ENCODE assay signal across 15 cellular contexts in genomic region chr17:81074440-81074839, GRCh38.
"Had no signal": no experiment of that assay in that cellular context is flagged by ENCODE, and none has a peak within 500 bp of the region (broad histone marks: within the 10 kb centered on the region; RNA-seq: fewer than 3 reads in every experiment).

No MANE protein-coding gene starts in this region.

- H3K4me3 Mint-ChIP-seq: activated naive CD4-positive, alpha-beta T cell treated with anti-CD3 and anti-CD28 coated beads, Interleukin-2, amount 10 ng/mL, durations not matched to agents 7 days and 5 days; activated naive CD8-positive, alpha-beta T cell treated with anti-CD3 and anti-CD28 coated beads, Interleukin-2, amount 50 U/mL, for 24 hours; activated T-cell treated with anti-CD3 and anti-CD28 coated beads, Interleukin-2, amount 50 U/mL, for 4 hours; naive thymus-derived CD8-positive, alpha-beta T cell had no signal

- ATAC-seq: activated CD4-positive, CD25-positive, alpha-beta regulatory T cell treated with anti-CD3 and anti-CD28 coated beads, Interleukin-2, amount 50 U/mL, for 24 hours; activated naive CD8-positive, alpha-beta T cell treated with anti-CD3 and anti-CD28 coated beads, Interleukin-2, amount 50 U/mL, for 24 hours; activated T-cell treated with anti-CD3 and anti-CD28 coated beads, Interleukin-2, amount 50 U/mL, for 4 hours; naive thymus-derived CD8-positive, alpha-beta T cell had no signal

- H3K4me1 Mint-ChIP-seq: activated naive CD4-positive, alpha-beta T cell treated with anti-CD3 and anti-CD28 coated beads, Interleukin-2, amount 10 ng/mL, durations not matched to agents 7 days and 5 days; activated naive CD8-positive, alpha-beta T cell treated with anti-CD3 and anti-CD28 coated beads, Interleukin-2, amount 50 U/mL, for 24 hours had no signal

- H3K27me3 Mint-ChIP-seq: activated naive CD8-positive, alpha-beta T cell treated with anti-CD3 and anti-CD28 coated beads, Interleukin-2, amount 50 U/mL, for 24 hours; naive thymus-derived CD8-positive, alpha-beta T cell had no signal

- H3K27ac ChIP-seq: tibial nerve, vagina had no signal

- H3K9me3 Mint-ChIP-seq: activated naive CD4-positive, alpha-beta T cell treated with anti-CD3 and anti-CD28 coated beads, Interleukin-2, amount 10 ng/mL, durations not matched to agents 7 days and 5 days; activated naive CD8-positive, alpha-beta T cell treated with anti-CD3 and anti-CD28 coated beads, Interleukin-2, amount 50 U/mL, for 24 hours; activated T-cell treated with anti-CD3 and anti-CD28 coated beads, Interleukin-2, amount 50 U/mL, for 4 hours; naive thymus-derived CD8-positive, alpha-beta T cell had no signal

- H3K27ac Mint-ChIP-seq: activated naive CD4-positive, alpha-beta T cell treated with anti-CD3 and anti-CD28 coated beads, Interleukin-2, amount 10 ng/mL, durations not matched to agents 7 days and 5 days; activated naive CD8-positive, alpha-beta T cell treated with anti-CD3 and anti-CD28 coated beads, Interleukin-2, amount 50 U/mL, for 24 hours had no signal

- H3K36me3 ChIP-seq: vagina had no signal

- DNase-seq: activated CD4-positive, alpha-beta T cell treated with anti-CD3 and anti-CD28 coated beads, Interleukin-2, amount 50 U/mL, for 1 hour; activated CD8-positive, alpha-beta memory T cell treated with anti-CD3 and anti-CD28 coated beads, Interleukin-2, amount 50 U/mL, for 4 hours; activated naive CD4-positive, alpha-beta T cell treated with anti-CD3 and anti-CD28 coated beads, Interleukin-2, amount 10 ng/mL, durations not matched to agents 7 days and 5 days; activated naive CD8-positive, alpha-beta T cell treated with anti-CD3 and anti-CD28 coated beads, Interleukin-2, amount 50 U/mL, for 24 hours; activated T-cell treated with anti-CD3 and anti-CD28 coated beads, Interleukin-2, amount 50 U/mL, for 4 hours; cerebellar nuclear complex; cortex of kidney; mesendoderm; naive thymus-derived CD8-positive, alpha-beta T cell; stimulated activated naive CD4-positive, alpha-beta T cell treated with Interleukin-2 at 50 U/mL for 16 hours; T-helper 1 cell; T1000 had no signal

- H3K36me3 Mint-ChIP-seq: activated naive CD4-positive, alpha-beta T cell treated with anti-CD3 and anti-CD28 coated beads, Interleukin-2, amount 10 ng/mL, durations not matched to agents 7 days and 5 days had no signal

- H3K27me3 ChIP-seq: tibial nerve, vagina had no signal

- H3K9me3 ChIP-seq: tibial nerve, vagina had no signal

- H3K4me3 ChIP-seq: tibial nerve, vagina had no signal
